1 cellular context compared by ENCODE assay signal in the genomic region with DNA sequence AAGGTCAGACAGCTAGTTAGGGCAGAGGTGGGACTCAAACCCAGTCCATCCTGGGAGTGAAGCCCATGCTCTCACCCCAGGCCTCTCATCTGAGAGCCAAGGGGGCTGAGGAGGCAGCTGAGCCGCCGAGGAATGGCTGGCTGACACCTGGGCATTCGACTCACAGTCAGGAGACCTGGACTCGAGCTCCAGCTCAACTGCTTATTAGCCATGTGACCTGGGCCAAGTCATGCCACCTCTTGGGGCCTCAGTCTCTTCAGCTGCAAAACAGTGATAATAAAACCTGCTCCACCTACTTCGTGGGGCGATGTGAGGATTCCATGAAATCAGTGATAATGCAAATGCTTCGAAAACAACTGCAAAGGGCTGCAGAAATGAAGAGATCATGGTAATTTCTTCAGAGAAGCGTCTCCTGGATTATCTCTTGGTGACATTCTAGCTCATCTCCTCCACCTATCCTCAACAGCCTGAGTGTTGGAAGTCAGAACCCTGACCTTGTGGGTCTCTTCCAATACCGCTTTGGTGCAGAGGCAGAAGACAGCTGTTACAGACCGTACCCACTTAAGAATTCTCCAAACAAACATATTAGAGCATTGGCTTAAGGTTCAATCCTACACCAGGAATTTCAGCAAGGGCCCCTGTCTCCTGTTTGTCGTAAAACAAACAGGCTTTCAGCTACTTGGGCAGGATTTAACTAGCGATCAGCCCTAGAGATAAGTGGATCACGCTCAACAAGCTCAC.
TF ChIP-seq lines count a peak whose summit lies in the region.

No MANE protein-coding gene starts in this region.

TF ChIP-seq in HepG2, 621 proteins besides CTCF, POLR2A, EP300 and RAD21 (continued from another document and continues in another):
- no peak for TF ChIP-seq TFDP1 (CRISPR knock-in tag; IDR thresholded peaks at IDR 0.05; ENCODE audit: borderline replicate concordance)
- TF ChIP-seq NONO (IDR thresholded peaks at IDR 0.05), result no peak
- TF ChIP-seq NONO (CRISPR knock-in tag; conservative IDR thresholded peaks at IDR 0.05), result 0 out of 2 replicates have a peak, but pooled peaks have one; percentile 4
- TF ChIP-seq CHD2 (IDR thresholded peaks at IDR 0.05; ENCODE audit: low read depth, low read length), result no peak
- 0 out of 2 replicates have a peak, but pooled peaks have one; percentile 31 for TF ChIP-seq ZSCAN9 (CRISPR knock-in tag; IDR thresholded peaks at IDR 0.05; ENCODE audit: borderline replicate concordance)
- TF ChIP-seq, protein P1, sequence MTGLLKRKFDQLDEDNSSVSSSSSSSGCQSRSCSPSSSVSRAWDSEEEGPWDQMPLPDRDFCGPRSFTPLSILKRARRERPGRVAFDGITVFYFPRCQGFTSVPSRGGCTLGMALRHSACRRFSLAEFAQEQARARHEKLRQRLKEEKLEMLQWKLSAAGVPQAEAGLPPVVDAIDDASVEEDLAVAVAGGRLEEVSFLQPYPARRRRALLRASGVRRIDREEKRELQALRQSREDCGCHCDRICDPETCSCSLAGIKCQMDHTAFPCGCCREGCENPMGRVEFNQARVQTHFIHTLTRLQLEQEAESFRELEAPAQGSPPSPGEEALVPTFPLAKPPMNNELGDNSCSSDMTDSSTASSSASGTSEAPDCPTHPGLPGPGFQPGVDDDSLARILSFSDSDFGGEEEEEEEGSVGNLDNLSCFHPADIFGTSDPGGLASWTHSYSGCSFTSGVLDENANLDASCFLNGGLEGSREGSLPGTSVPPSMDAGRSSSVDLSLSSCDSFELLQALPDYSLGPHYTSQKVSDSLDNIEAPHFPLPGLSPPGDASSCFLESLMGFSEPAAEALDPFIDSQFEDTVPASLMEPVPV (CRISPR knock-in tag; IDR thresholded peaks at IDR 0.05), result no peak
- TF ChIP-seq FOXO1 (CRISPR knock-in tag; IDR thresholded peaks at IDR 0.05), result peak; percentile 66
- TF ChIP-seq SALL1 (CRISPR knock-in tag; IDR thresholded peaks at IDR 0.05), result no peak; the same call in 1 of the 2 replicates
- TF ChIP-seq, protein P2, sequence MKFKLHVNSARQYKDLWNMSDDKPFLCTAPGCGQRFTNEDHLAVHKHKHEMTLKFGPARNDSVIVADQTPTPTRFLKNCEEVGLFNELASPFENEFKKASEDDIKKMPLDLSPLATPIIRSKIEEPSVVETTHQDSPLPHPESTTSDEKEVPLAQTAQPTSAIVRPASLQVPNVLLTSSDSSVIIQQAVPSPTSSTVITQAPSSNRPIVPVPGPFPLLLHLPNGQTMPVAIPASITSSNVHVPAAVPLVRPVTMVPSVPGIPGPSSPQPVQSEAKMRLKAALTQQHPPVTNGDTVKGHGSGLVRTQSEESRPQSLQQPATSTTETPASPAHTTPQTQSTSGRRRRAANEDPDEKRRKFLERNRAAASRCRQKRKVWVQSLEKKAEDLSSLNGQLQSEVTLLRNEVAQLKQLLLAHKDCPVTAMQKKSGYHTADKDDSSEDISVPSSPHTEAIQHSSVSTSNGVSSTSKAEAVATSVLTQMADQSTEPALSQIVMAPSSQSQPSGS (CRISPR knock-in tag; IDR thresholded peaks at IDR 0.05), result no peak
- no peak for TF ChIP-seq MIER2 (CRISPR knock-in tag; IDR thresholded peaks at IDR 0.05)
- TF ChIP-seq ZBTB21 (CRISPR knock-in tag; IDR thresholded peaks at IDR 0.05), result no peak
- TF ChIP-seq ZNF431 (CRISPR knock-in tag; IDR thresholded peaks at IDR 0.05; ENCODE audit: borderline replicate concordance, low read depth), result no peak
- no peak for TF ChIP-seq ZNF446 (CRISPR knock-in tag; IDR thresholded peaks at IDR 0.05)
- no peak for TF ChIP-seq SIN3B (IDR thresholded peaks at IDR 0.05; ENCODE audit: low read length)
- no peak for TF ChIP-seq TOPORS (CRISPR knock-in tag; IDR thresholded peaks at IDR 0.05)
- TF ChIP-seq SRSF9 (IDR thresholded peaks at IDR 0.05; ENCODE audit: borderline replicate concordance, insufficient read depth, low read depth, low read length, poor library complexity, severe bottlenecking), result no peak
- TF ChIP-seq NRL (CRISPR knock-in tag; IDR thresholded peaks at IDR 0.05; ENCODE audit: borderline replicate concordance), result peak; percentile 27; the same call in 1 of the 2 replicates
- TF ChIP-seq SETDB1 (CRISPR knock-in tag; IDR thresholded peaks at IDR 0.05; ENCODE audit: borderline replicate concordance), result no peak
- no peak for TF ChIP-seq PHB2 (IDR thresholded peaks at IDR 0.05; ENCODE audit: partially characterized antibody)
- TF ChIP-seq TOE1 (CRISPR knock-in tag; IDR thresholded peaks at IDR 0.05), result 0 out of 2 replicates have a peak, but pooled peaks have one; percentile 44
- TF ChIP-seq, protein P3, sequence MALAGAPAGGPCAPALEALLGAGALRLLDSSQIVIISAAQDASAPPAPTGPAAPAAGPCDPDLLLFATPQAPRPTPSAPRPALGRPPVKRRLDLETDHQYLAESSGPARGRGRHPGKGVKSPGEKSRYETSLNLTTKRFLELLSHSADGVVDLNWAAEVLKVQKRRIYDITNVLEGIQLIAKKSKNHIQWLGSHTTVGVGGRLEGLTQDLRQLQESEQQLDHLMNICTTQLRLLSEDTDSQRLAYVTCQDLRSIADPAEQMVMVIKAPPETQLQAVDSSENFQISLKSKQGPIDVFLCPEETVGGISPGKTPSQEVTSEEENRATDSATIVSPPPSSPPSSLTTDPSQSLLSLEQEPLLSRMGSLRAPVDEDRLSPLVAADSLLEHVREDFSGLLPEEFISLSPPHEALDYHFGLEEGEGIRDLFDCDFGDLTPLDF (CRISPR knock-in tag; IDR thresholded peaks at IDR 0.05), result no peak
- TF ChIP-seq IKZF4 (CRISPR knock-in tag; IDR thresholded peaks at IDR 0.05; ENCODE audit: borderline replicate concordance, low read depth, not compliant biosample characterization), result no peak
- TF ChIP-seq GATAD2A (CRISPR knock-in tag; IDR thresholded peaks at IDR 0.05), result no peak
- no peak for TF ChIP-seq ISL2 (CRISPR knock-in tag; IDR thresholded peaks at IDR 0.05)
- TF ChIP-seq ZIK1 (CRISPR knock-in tag; IDR thresholded peaks at IDR 0.05; ENCODE audit: borderline replicate concordance, low read depth), result no peak
- TF ChIP-seq NFE2L1 (CRISPR knock-in tag; IDR thresholded peaks at IDR 0.05; ENCODE audit: borderline replicate concordance), result no peak
- TF ChIP-seq PCBP1 (IDR thresholded peaks at IDR 0.05; ENCODE audit: borderline replicate concordance, low read depth, low read length), result no peak
- no peak for TF ChIP-seq ZNF337 (CRISPR knock-in tag; IDR thresholded peaks at IDR 0.05; ENCODE audit: borderline replicate concordance, low read depth)
- no peak; the same call in 1 of the 2 replicates for TF ChIP-seq KDM1A (CRISPR knock-in tag; IDR thresholded peaks at IDR 0.05)
- peak; percentile 7; the same call in 1 of the 2 replicates for TF ChIP-seq MIXL1 (CRISPR knock-in tag; IDR thresholded peaks at IDR 0.05)
- no peak for TF ChIP-seq ZNF101 (CRISPR knock-in tag; IDR thresholded peaks at IDR 0.05; ENCODE audit: borderline replicate concordance, low read depth)
- TF ChIP-seq NFYC (CRISPR knock-in tag; IDR thresholded peaks at IDR 0.05), result no peak
- TF ChIP-seq ZFP36L1 (CRISPR knock-in tag; IDR thresholded peaks at IDR 0.05), result no peak
- TF ChIP-seq ZNF335 (CRISPR knock-in tag; IDR thresholded peaks at IDR 0.05), result no peak
- TF ChIP-seq NAIF1 (CRISPR knock-in tag; IDR thresholded peaks at IDR 0.05; ENCODE audit: borderline replicate concordance), result no peak
- TF ChIP-seq ZMYM3 (CRISPR knock-in tag; IDR thresholded peaks at IDR 0.05), result no peak
- TF ChIP-seq, protein P4, sequence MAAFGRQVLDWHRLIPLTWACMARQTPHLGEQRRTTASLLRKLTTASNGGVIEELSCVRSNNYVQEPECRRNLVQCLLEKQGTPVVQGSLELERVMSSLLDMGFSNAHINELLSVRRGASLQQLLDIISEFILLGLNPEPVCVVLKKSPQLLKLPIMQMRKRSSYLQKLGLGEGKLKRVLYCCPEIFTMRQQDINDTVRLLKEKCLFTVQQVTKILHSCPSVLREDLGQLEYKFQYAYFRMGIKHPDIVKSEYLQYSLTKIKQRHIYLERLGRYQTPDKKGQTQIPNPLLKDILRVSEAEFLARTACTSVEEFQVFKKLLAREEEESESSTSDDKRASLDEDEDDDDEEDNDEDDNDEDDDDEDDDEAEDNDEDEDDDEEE (CRISPR knock-in tag; IDR thresholded peaks at IDR 0.05), result 0 out of 2 replicates have a peak, but pooled peaks have one; percentile 11
- TF ChIP-seq CBX5 (CRISPR knock-in tag; IDR thresholded peaks at IDR 0.05; ENCODE audit: borderline replicate concordance), result no peak
- TF ChIP-seq ZNF205 (CRISPR knock-in tag; IDR thresholded peaks at IDR 0.05), result no peak
- no peak for TF ChIP-seq RBFOX2 (IDR thresholded peaks at IDR 0.05; ENCODE audit: low read depth, low read length)
- TF ChIP-seq PREB (CRISPR knock-in tag; IDR thresholded peaks at IDR 0.05), result no peak
- TF ChIP-seq, protein P5, sequence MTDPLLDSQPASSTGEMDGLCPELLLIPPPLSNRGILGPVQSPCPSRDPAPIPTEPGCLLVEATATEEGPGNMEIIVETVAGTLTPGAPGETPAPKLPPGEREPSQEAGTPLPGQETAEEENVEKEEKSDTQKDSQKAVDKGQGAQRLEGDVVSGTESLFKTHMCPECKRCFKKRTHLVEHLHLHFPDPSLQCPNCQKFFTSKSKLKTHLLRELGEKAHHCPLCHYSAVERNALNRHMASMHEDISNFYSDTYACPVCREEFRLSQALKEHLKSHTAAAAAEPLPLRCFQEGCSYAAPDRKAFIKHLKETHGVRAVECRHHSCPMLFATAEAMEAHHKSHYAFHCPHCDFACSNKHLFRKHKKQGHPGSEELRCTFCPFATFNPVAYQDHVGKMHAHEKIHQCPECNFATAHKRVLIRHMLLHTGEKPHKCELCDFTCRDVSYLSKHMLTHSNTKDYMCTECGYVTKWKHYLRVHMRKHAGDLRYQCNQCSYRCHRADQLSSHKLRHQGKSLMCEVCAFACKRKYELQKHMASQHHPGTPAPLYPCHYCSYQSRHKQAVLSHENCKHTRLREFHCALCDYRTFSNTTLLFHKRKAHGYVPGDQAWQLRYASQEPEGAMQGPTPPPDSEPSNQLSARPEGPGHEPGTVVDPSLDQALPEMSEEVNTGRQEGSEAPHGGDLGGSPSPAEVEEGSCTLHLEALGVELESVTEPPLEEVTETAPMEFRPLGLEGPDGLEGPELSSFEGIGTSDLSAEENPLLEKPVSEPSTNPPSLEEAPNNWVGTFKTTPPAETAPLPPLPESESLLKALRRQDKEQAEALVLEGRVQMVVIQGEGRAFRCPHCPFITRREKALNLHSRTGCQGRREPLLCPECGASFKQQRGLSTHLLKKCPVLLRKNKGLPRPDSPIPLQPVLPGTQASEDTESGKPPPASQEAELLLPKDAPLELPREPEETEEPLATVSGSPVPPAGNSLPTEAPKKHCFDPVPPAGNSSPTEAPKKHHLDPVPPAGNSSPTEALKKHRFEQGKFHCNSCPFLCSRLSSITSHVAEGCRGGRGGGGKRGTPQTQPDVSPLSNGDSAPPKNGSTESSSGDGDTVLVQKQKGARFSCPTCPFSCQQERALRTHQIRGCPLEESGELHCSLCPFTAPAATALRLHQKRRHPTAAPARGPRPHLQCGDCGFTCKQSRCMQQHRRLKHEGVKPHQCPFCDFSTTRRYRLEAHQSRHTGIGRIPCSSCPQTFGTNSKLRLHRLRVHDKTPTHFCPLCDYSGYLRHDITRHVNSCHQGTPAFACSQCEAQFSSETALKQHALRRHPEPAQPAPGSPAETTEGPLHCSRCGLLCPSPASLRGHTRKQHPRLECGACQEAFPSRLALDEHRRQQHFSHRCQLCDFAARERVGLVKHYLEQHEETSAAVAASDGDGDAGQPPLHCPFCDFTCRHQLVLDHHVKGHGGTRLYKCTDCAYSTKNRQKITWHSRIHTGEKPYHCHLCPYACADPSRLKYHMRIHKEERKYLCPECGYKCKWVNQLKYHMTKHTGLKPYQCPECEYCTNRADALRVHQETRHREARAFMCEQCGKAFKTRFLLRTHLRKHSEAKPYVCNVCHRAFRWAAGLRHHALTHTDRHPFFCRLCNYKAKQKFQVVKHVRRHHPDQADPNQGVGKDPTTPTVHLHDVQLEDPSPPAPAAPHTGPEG (CRISPR knock-in tag; IDR thresholded peaks at IDR 0.05), result no peak
- TF ChIP-seq ZMYM4 (CRISPR knock-in tag; IDR thresholded peaks at IDR 0.05), result no peak
- TF ChIP-seq SNAPC5 (CRISPR knock-in tag; IDR thresholded peaks at IDR 0.05; ENCODE audit: borderline replicate concordance), result no peak
- no peak for TF ChIP-seq FOXP1 (IDR thresholded peaks at IDR 0.05)
- TF ChIP-seq FOXP1 (CRISPR knock-in tag; IDR thresholded peaks at IDR 0.05), result peak; percentile 51; the same call in 1 of the 2 replicates
- TF ChIP-seq ZSCAN12 (CRISPR knock-in tag; IDR thresholded peaks at IDR 0.05), result no peak
- TF ChIP-seq ZNF510 (CRISPR knock-in tag; IDR thresholded peaks at IDR 0.05; ENCODE audit: low read depth), result no peak
- TF ChIP-seq MYC (CRISPR knock-in tag; IDR thresholded peaks at IDR 0.05; ENCODE audit: borderline replicate concordance), result no peak
- no peak; the same call in 1 of the 2 replicates for TF ChIP-seq KMT2B (CRISPR knock-in tag; IDR thresholded peaks at IDR 0.05)
- TF ChIP-seq ZNF740 (CRISPR knock-in tag; IDR thresholded peaks at IDR 0.05), result no peak
- TF ChIP-seq KDM2A (CRISPR knock-in tag; IDR thresholded peaks at IDR 0.05; ENCODE audit: borderline replicate concordance, low read depth), result no peak
- no peak for TF ChIP-seq TAF15 (IDR thresholded peaks at IDR 0.05; ENCODE audit: low read depth, low read length, poor library complexity, severe bottlenecking)
- 0 out of 2 replicates have a peak, but pooled peaks have one; percentile 22 for TF ChIP-seq SIX4 (CRISPR knock-in tag; IDR thresholded peaks at IDR 0.05)
- peak; percentile 64; the same call in 1 of the 2 replicates for TF ChIP-seq ZNF501 (CRISPR knock-in tag; IDR thresholded peaks at IDR 0.05)
- no peak; the same call in 1 of the 2 replicates for TF ChIP-seq JUN (CRISPR knock-in tag; IDR thresholded peaks at IDR 0.05)
- no peak for TF ChIP-seq RFX5 (IDR thresholded peaks at IDR 0.05; ENCODE audit: low read depth, low read length)
- TF ChIP-seq NFKB2 (CRISPR knock-in tag; IDR thresholded peaks at IDR 0.05; ENCODE audit: borderline replicate concordance), result 0 out of 2 replicates have a peak, but pooled peaks have one; percentile 37
